Comparison of ENCODE assay signal across 26 cellular contexts in genomic region chr5:150520747-150521521, GRCh38. TPM values are rescaled to one million over a fixed set of nuclear protein-coding genes. Genes with fewer than 3 reads are reported as not detected.
A peak's percentile ranks its signal among the peaks of the same experiment; 100 is the strongest.
DNase-seq lines count a peak whose midpoint lies in the region; TF ChIP-seq lines count a peak whose summit lies in the region.
"Had no signal": no experiment of that assay in that cellular context is flagged by ENCODE, and none has a peak within 500 bp of the region (broad histone marks: within the 10 kb centered on the region; RNA-seq: fewer than 3 reads in every experiment).

No MANE protein-coding gene starts in this region.

- H3K9ac ChIP-seq in BLaER1 (peak overlapping the region; percentile 45; the same call in 1 of the 2 replicates), trophoblast cell (ENCODE audit: low read length) (no peak overlapping the region)
- H3K9ac ChIP-seq: BLaER1 treated with 17β-estradiol and CSF1 and Interleukin-3, amounts not matched to agents 10 nM and 100 nM had no signal

- WGBS in esophagus squamous epithelium, 2 donors = 71 to 94% methylated on average over 2 to 20 of the region's 38 CpGs
- WGBS in trophoblast cell (ENCODE audit: extremely low coverage, insufficient coverage, insufficient read length) = no CpG with 5 or more reads among the region's 38 CpGs

- no peak overlapping the region for H3K23ac ChIP-seq in trophoblast cell (ENCODE audit: low read length)

- H3K9me3 ChIP-seq in BLaER1 (no peaks in the 10 kb centered on the region), WERI-Rb-1 (ENCODE audit: severe bottlenecking) (no peaks in the 10 kb centered on the region), esophagus squamous epithelium (no peaks in the 10 kb centered on the region), trophoblast cell (ENCODE audit: insufficient read depth, low read depth, low read length) (no peaks in the 10 kb centered on the region), PC-9 (ENCODE audit: insufficient read depth, low read depth) (no peaks in the 10 kb centered on the region)
- H3K9me3 ChIP-seq: BLaER1 treated with 17β-estradiol and CSF1 and Interleukin-3, amounts not matched to agents 10 nM and 100 nM; HAP-1; MG63; neutrophil; transverse colon had no signal

- peak overlapping the region; percentile 33 for H3K14ac ChIP-seq in trophoblast cell (ENCODE audit: low read length)

- POLR2A ChIA-PET in PC-9 (lab: Charles Lee; ENCODE audit: unreplicated experiment) = no interaction called here

- H4K12ac ChIP-seq in trophoblast cell (ENCODE audit: low read depth, low read length) = no peak overlapping the region

- H2BK12ac ChIP-seq in trophoblast cell (ENCODE audit: low read length) = no peak overlapping the region

- H3K79me1 ChIP-seq in trophoblast cell (ENCODE audit: low read length) = no peaks in the 10 kb centered on the region

- no peak overlapping the region for H2BK120ac ChIP-seq in trophoblast cell (ENCODE audit: insufficient read depth, low read length, poor library complexity)

- H3K4me1 ChIP-seq in BLaER1 (peaks cover 44% of the 10 kb centered on the region), esophagus squamous epithelium (peaks cover 34 to 100% (median 64%) of the 10 kb centered on the region in 3 donors), trophoblast cell (ENCODE audit: control insufficient read depth in 1 of 2, insufficient read depth in 2 of 2, low read length in 2 of 2) (peaks cover 13 to 27% of the 10 kb centered on the region in 2 experiments), PC-9 (replicated peaks; ENCODE audit: insufficient read depth) (peaks cover 26% of the 10 kb centered on the region)

- CTCF ChIA-PET in PC-9 (lab: Charles Lee) = no interaction called here

- H4K91ac ChIP-seq in trophoblast cell (ENCODE audit: low read depth, low read length) = no peak overlapping the region

- BruUV-seq in PC-9 (replicated peaks; lab: Mats Ljungman, UMichigan) = no TSS peak

- H3K27me3 ChIP-seq in BLaER1 (no peaks in the 10 kb centered on the region), WERI-Rb-1 (ENCODE audit: insufficient read depth, low read depth, severe bottlenecking) (no peaks in the 10 kb centered on the region), esophagus squamous epithelium (no peaks in the 10 kb centered on the region), trophoblast cell (ENCODE audit: insufficient read depth, low read length) (no peaks in the 10 kb centered on the region), PC-9 (ENCODE audit: insufficient read depth, low read depth) (no peaks in the 10 kb centered on the region)
- H3K27me3 ChIP-seq: BLaER1 treated with 17β-estradiol and CSF1 and Interleukin-3, amounts not matched to agents 10 nM and 100 nM; MG63; neutrophil; transverse colon had no signal

- DNase-seq in WERI-Rb-1 (no peak), esophagus squamous epithelium (lab: John Stamatoyannopoulos, UW) (no peak), trophoblast cell (no peak), PC-9 (no peak), foreskin melanocyte (no peak), GM13976 (ENCODE audit: low spot score) (no peak)
- DNase-seq in activated naive CD4-positive, alpha-beta T cell treated with anti-CD3 and anti-CD28 coated beads, Interleukin-2, amount 50 U/mL, for 16 hours = no peak
- DNase-seq: ACHN; activated CD4-positive, alpha-beta T cell treated with anti-CD3 and anti-CD28 coated beads for 1 hour; activated CD8-positive, alpha-beta T cell treated with anti-CD3 and anti-CD28 coated beads, Interleukin-2, amount 10 ng/mL, durations not matched to agents 7 days and 5 days; anterior cingulate cortex; caudate nucleus; KBM-7; kidney; mesendoderm; MG63; NCI-H1417 treated with DMSO at 0.1 percent for 48 hours; NCI-H2081 treated with DMSO at 0.1 percent for 48 hours; NCI-H345; NCI-H748 treated with DMSO at 0.1 percent for 48 hours; stimulated activated naive CD4-positive, alpha-beta T cell treated with Interleukin-2 at 50 U/mL for 16 hours; transverse colon had no signal

- peak overlapping the region; percentile 2 for H2BK5ac ChIP-seq in trophoblast cell (ENCODE audit: low read depth, low read length, poor library complexity)

- no peak for TF ChIP-seq CTCF in WERI-Rb-1 (IDR thresholded peaks at IDR 0.05; ENCODE audit: low read depth, low read length)
- no peak for TF ChIP-seq CTCF in esophagus squamous epithelium (IDR thresholded peaks at IDR 0.05)
- TF ChIP-seq CTCF in PC-9 (conservative IDR thresholded peaks at IDR 0.05) = no peak
- TF ChIP-seq CTCF in GM13976 (IDR thresholded peaks at IDR 0.05; ENCODE audit: borderline replicate concordance, control extremely low read depth, extremely low read depth, insufficient read depth, missing control alignments) = no peak

- no peaks in the 10 kb centered on the region for H3K9me2 ChIP-seq in PC-9 (ENCODE audit: insufficient read depth)

- intact Hi-C loops in esophagus squamous epithelium (cut with DNase I) = loop anchor here (5.0 kb wide), 1 partner anchor 59 kb away; no protein-coding TSS in a partner anchor
- intact Hi-C loops in PC-9 (cut with micrococcal nuclease; ENCODE audit: unreplicated experiment) = no loop called here

- H3K4ac ChIP-seq in trophoblast cell (ENCODE audit: low read depth, low read length) = peak overlapping the region; percentile 41

- H3K18ac ChIP-seq in trophoblast cell (ENCODE audit: low read length) = peak overlapping the region; percentile 39

- H4K20me1 ChIP-seq in BLaER1 (peaks cover 100% of the 10 kb centered on the region), PC-9 (ENCODE audit: insufficient read depth) (peaks cover 78% of the 10 kb centered on the region)

- H3K79me2 ChIP-seq in trophoblast cell (ENCODE audit: control insufficient read depth, insufficient read depth, low read length, poor library complexity) (peaks cover 25% of the 10 kb centered on the region), PC-9 (ENCODE audit: low read depth) (peaks cover 61% of the 10 kb centered on the region)

- H3K4me2 ChIP-seq in BLaER1 (no peak overlapping the region), trophoblast cell (ENCODE audit: low read length) (no peak overlapping the region), PC-9 (no peak overlapping the region)

- in situ Hi-C loops in GM13976 (cut with MboI; ENCODE audit: low sequenced_read_pairs, unreplicated experiment) = no loop called here

- H2AFZ ChIP-seq in trophoblast cell (ENCODE audit: insufficient read depth, low read length, poor library complexity) (peak overlapping the region; percentile 32), PC-9 (no peak overlapping the region)

- peaks cover 56% of the 10 kb centered on the region for H3K36me3 ChIP-seq in BLaER1
- H3K36me3 ChIP-seq in WERI-Rb-1 = peaks cover 22% of the 10 kb centered on the region
- H3K36me3 ChIP-seq in esophagus squamous epithelium = peaks cover 6 to 69% (median 6%) of the 10 kb centered on the region in 3 donors
- H3K36me3 ChIP-seq in trophoblast cell (ENCODE audit: control insufficient read depth in 1 of 2, insufficient read depth in 2 of 2, low read length in 2 of 2) = peaks cover 57 to 67% of the 10 kb centered on the region in 2 experiments
- no peaks in the 10 kb centered on the region for H3K36me3 ChIP-seq in PC-9 (ENCODE audit: low read depth)
- H3K36me3 ChIP-seq: transverse colon had no signal

- H3K4me3 ChIP-seq in BLaER1 = no peak overlapping the region
- no peak overlapping the region for H3K4me3 ChIP-seq in WERI-Rb-1 (ENCODE audit: low read depth, low read length)
- no peak overlapping the region for H3K4me3 ChIP-seq in esophagus squamous epithelium
- H3K4me3 ChIP-seq in trophoblast cell (ENCODE audit: low read depth, low read length) = no peak overlapping the region
- no peak overlapping the region for H3K4me3 ChIP-seq in PC-9
- H3K4me3 ChIP-seq: BLaER1 treated with 17β-estradiol and CSF1 and Interleukin-3, amounts not matched to agents 10 nM and 100 nM; HAP-1; MG63; transverse colon had no signal

- no peak overlapping the region for H2AK5ac ChIP-seq in trophoblast cell (ENCODE audit: low read length)

- no peak overlapping the region for H3K27ac ChIP-seq in BLaER1
- 0 out of 2 replicates have a peak overlapping the region, but pooled peaks have one; percentile 28 for H3K27ac ChIP-seq in WERI-Rb-1
- H3K27ac ChIP-seq in esophagus squamous epithelium = peak overlapping the region in 3 of 4 donors; percentile 6 to 25 (median 22)
- peak overlapping the region; percentile 28 for H3K27ac ChIP-seq in trophoblast cell (ENCODE audit: low read depth, low read length)
- no peak overlapping the region for H3K27ac ChIP-seq in PC-9
- H3K27ac ChIP-seq: BLaER1 treated with 17β-estradiol and CSF1 and Interleukin-3, amounts not matched to agents 10 nM and 100 nM; neutrophil had no signal

- TF ChIP-seq POLR2A in esophagus squamous epithelium (IDR thresholded peaks at IDR 0.05) = no peak

- peaks cover 31% of the 10 kb centered on the region for H3F3A ChIP-seq in PC-9 (ENCODE audit: insufficient read depth, low read depth)

- no peak overlapping the region for H4K8ac ChIP-seq in trophoblast cell (ENCODE audit: low read depth, low read length)

RNA-seq across cellular contexts. Expression of gene NDST1, which starts 13.0 kb away (rescaled TPM):
- 100 to 1,000 TPM in 3 of 4 donors, 10 to 100 TPM in 1; 76.5 to 205 (median 118) TPM for total RNA-seq in esophagus squamous epithelium
- 98.1 and 98.9 TPM in 2 replicates for polyA plus RNA-seq in trophoblast cell (2013)
- 94.3 and 100.0 TPM in 2 replicates for total RNA-seq in PC-9 (2021)

Comparison
In these comparisons a context has a peak if more than half of its experiments do, and no peak if none do; other contexts are left out.
1. H3K27ac ChIP-seq: peak in WERI-Rb-1 (single experiment), esophagus squamous epithelium (3 of 4) and trophoblast cell (single experiment); none in BLaER1 (single experiment) and PC-9 (single experiment).